1 cellular context compared by ENCODE assay signal in the genomic region with DNA sequence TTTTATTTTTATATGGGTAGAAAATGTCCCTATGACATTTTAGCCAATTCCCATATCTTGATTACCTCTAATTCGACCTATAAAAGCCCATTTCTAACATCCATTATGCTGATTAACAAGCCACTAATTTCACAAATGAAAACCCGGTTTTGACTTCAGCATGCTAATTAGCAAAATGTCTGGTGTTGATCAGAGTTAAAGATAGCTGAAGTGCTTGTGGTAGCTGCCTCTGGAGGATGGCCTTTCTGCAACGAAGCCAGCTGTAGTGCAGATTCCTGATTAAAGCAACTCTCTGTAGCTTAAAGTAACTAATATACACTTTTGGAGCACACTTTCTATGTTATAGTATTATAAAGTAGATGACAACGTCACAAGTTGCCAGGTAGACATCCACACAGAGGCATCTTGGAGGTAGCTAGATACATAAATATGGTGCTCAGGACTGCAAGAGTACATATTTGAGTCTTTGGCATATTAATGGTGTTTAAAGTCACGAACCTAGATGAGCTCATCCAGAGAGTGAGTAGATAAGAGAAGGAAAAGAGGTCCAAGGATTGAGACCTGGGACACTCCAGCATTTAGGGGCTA.
TF ChIP-seq lines count a peak whose summit lies in the region.

No MANE protein-coding gene starts in this region.

TF ChIP-seq in SK-N-SH treated with all-trans-retinoic acid at 6 μM for 48 hours, 23 proteins besides CTCF, POLR2A, EP300 and RAD21 (continued from another document):
- TF ChIP-seq, protein P1, sequence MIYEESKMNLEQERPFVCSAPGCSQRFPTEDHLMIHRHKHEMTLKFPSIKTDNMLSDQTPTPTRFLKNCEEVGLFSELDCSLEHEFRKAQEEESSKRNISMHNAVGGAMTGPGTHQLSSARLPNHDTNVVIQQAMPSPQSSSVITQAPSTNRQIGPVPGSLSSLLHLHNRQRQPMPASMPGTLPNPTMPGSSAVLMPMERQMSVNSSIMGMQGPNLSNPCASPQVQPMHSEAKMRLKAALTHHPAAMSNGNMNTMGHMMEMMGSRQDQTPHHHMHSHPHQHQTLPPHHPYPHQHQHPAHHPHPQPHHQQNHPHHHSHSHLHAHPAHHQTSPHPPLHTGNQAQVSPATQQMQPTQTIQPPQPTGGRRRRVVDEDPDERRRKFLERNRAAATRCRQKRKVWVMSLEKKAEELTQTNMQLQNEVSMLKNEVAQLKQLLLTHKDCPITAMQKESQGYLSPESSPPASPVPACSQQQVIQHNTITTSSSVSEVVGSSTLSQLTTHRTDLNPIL (CRISPR knock-in tag; IDR thresholded peaks at IDR 0.05; ENCODE audit: low read depth) = no peak
- TF ChIP-seq GLIS3 (CRISPR knock-in tag; IDR thresholded peaks at IDR 0.05) = no peak
- TF ChIP-seq ZFP3 (CRISPR knock-in tag; IDR thresholded peaks at IDR 0.05) = no peak
- no peak for TF ChIP-seq SNAI2 (CRISPR knock-in tag; IDR thresholded peaks at IDR 0.05)
- no peak for TF ChIP-seq ZFP30 (CRISPR knock-in tag; IDR thresholded peaks at IDR 0.05)
- TF ChIP-seq OSR1 (CRISPR knock-in tag; IDR thresholded peaks at IDR 0.05) = no peak
- TF ChIP-seq TCF4 (CRISPR knock-in tag; IDR thresholded peaks at IDR 0.05; ENCODE audit: borderline replicate concordance) = no peak
- TF ChIP-seq, protein P2, sequence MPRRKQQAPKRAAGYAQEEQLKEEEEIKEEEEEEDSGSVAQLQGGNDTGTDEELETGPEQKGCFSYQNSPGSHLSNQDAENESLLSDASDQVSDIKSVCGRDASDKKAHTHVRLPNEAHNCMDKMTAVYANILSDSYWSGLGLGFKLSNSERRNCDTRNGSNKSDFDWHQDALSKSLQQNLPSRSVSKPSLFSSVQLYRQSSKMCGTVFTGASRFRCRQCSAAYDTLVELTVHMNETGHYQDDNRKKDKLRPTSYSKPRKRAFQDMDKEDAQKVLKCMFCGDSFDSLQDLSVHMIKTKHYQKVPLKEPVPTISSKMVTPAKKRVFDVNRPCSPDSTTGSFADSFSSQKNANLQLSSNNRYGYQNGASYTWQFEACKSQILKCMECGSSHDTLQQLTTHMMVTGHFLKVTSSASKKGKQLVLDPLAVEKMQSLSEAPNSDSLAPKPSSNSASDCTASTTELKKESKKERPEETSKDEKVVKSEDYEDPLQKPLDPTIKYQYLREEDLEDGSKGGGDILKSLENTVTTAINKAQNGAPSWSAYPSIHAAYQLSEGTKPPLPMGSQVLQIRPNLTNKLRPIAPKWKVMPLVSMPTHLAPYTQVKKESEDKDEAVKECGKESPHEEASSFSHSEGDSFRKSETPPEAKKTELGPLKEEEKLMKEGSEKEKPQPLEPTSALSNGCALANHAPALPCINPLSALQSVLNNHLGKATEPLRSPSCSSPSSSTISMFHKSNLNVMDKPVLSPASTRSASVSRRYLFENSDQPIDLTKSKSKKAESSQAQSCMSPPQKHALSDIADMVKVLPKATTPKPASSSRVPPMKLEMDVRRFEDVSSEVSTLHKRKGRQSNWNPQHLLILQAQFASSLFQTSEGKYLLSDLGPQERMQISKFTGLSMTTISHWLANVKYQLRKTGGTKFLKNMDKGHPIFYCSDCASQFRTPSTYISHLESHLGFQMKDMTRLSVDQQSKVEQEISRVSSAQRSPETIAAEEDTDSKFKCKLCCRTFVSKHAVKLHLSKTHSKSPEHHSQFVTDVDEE (CRISPR knock-in tag; IDR thresholded peaks at IDR 0.05) = no peak
- no peak for TF ChIP-seq TOX (CRISPR knock-in tag; IDR thresholded peaks at IDR 0.05; ENCODE audit: borderline replicate concordance)
- no peak for TF ChIP-seq ZNF8 (CRISPR knock-in tag; IDR thresholded peaks at IDR 0.05)
- no peak for TF ChIP-seq ESRRG (CRISPR knock-in tag; IDR thresholded peaks at IDR 0.05)
- TF ChIP-seq ISL1 (CRISPR knock-in tag; IDR thresholded peaks at IDR 0.05) = no peak
- no peak for TF ChIP-seq CSDC2 (CRISPR knock-in tag; IDR thresholded peaks at IDR 0.05)
- TF ChIP-seq, protein P3, sequence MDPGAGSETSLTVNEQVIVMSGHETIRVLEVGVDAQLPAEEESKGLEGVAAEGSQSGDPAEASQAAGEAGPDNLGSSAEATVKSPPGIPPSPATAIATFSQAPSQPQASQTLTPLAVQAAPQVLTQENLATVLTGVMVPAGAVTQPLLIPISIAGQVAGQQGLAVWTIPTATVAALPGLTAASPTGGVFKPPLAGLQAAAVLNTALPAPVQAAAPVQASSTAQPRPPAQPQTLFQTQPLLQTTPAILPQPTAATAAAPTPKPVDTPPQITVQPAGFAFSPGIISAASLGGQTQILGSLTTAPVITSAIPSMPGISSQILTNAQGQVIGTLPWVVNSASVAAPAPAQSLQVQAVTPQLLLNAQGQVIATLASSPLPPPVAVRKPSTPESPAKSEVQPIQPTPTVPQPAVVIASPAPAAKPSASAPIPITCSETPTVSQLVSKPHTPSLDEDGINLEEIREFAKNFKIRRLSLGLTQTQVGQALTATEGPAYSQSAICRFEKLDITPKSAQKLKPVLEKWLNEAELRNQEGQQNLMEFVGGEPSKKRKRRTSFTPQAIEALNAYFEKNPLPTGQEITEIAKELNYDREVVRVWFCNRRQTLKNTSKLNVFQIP (CRISPR knock-in tag; IDR thresholded peaks at IDR 0.05; ENCODE audit: borderline replicate concordance, low read depth) = no peak
- TF ChIP-seq RARB (CRISPR knock-in tag; IDR thresholded peaks at IDR 0.05) = no peak
- TF ChIP-seq ZNF70 (CRISPR knock-in tag; IDR thresholded peaks at IDR 0.05) = no peak
- TF ChIP-seq, protein P4, sequence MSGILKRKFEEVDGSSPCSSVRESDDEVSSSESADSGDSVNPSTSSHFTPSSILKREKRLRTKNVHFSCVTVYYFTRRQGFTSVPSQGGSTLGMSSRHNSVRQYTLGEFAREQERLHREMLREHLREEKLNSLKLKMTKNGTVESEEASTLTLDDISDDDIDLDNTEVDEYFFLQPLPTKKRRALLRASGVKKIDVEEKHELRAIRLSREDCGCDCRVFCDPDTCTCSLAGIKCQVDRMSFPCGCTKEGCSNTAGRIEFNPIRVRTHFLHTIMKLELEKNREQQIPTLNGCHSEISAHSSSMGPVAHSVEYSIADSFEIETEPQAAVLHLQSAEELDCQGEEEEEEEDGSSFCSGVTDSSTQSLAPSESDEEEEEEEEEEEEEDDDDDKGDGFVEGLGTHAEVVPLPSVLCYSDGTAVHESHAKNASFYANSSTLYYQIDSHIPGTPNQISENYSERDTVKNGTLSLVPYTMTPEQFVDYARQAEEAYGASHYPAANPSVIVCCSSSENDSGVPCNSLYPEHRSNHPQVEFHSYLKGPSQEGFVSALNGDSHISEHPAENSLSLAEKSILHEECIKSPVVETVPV (CRISPR knock-in tag; IDR thresholded peaks at IDR 0.05) = no peak
